Comparison of ENCODE assay signal across 9 cellular contexts in the genomic region with DNA sequence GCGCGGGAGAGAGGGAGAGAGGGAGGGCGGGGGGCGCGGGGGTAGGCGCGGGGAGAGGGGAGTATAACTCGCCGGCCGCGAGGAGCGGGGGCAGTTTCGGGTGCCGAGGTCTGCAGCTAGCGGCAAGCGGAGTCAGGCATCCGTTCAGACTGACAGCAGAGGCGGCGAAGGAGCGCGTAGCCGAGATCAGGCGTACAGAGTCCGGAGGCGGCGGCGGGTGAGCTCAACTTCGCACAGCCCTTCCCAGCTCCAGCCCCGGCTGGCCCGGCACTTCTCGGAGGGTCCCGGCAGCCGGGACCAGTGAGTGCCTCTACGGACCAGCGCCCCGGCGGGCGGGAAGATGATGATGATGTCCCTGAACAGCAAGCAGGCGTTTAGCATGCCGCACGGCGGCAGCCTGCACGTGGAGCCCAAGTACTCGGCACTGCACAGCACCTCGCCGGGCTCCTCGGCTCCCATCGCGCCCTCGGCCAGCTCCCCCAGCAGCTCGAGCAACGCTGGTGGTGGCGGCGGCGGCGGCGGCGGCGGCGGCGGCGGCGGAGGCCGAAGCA. TPM values are rescaled to one million over a fixed set of nuclear protein-coding genes. Genes with fewer than 3 reads are reported as not detected.
DNase-seq lines count a peak whose midpoint lies in the region; ATAC-seq and TF ChIP-seq lines count a peak whose summit lies in the region.
"Had no signal": no experiment of that assay in that cellular context is flagged by ENCODE, and none has a peak within 500 bp of the region (broad histone marks: within the 10 kb centered on the region; RNA-seq: fewer than 3 reads in every experiment).

A gene with protein sequence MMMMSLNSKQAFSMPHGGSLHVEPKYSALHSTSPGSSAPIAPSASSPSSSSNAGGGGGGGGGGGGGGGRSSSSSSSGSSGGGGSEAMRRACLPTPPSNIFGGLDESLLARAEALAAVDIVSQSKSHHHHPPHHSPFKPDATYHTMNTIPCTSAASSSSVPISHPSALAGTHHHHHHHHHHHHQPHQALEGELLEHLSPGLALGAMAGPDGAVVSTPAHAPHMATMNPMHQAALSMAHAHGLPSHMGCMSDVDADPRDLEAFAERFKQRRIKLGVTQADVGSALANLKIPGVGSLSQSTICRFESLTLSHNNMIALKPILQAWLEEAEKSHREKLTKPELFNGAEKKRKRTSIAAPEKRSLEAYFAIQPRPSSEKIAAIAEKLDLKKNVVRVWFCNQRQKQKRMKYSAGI (plus strand): TSS at position 93 of the 551 bp plus-strand sequence. CDS start 248 bp downstream, at position 341.

- H3K27me3 ChIP-seq in right cardiac atrium (ENCODE audit: control insufficient read depth, insufficient read depth): no peaks in the 10 kb centered on the region

- peak within 1 kb of the TSS; percentile 67 for H3K27ac Mint-ChIP-seq in activated CD4-positive, alpha-beta T cell treated with anti-CD3 and anti-CD28 coated beads, Interleukin-2, amount 10 ng/mL, durations not matched to agents 24 days and 14 days
- H3K27ac Mint-ChIP-seq in T-helper 2 cell treated with Interferon-gamma antibody and Interleukin-4, amounts not matched to agents 5 μg/mL and 100 μg/mL, for 36 hours: peak within 1 kb of the TSS; percentile 65
- peak within 1 kb of the TSS in 2 of 7 donors; percentile 17 to 51 for H3K27ac Mint-ChIP-seq in CD14-positive monocyte

- H3K4me1 ChIP-seq in right cardiac atrium (ENCODE audit: control insufficient read depth, insufficient read depth, low read length): peaks cover 3% of the 10 kb centered on the region

- peak within 1 kb of the TSS; percentile 28 for H3K4me3 Mint-ChIP-seq in activated CD4-positive, alpha-beta T cell treated with anti-CD3 and anti-CD28 coated beads, Interleukin-2, amount 10 ng/mL, durations not matched to agents 24 days and 14 days
- no peak within 1 kb of the TSS for H3K4me3 Mint-ChIP-seq in T-helper 2 cell treated with Interferon-gamma antibody and Interleukin-4, amounts not matched to agents 5 μg/mL and 100 μg/mL, for 36 hours
- peak within 1 kb of the TSS in 1 of 2 donors; percentile 80 for H3K4me3 Mint-ChIP-seq in CD14-positive monocyte

- ATAC-seq in right cardiac atrium (no peak), HG03342 (IDR thresholded peaks at IDR 0.05; ENCODE audit: unreplicated experiment) (no peak), GM19452 (IDR thresholded peaks at IDR 0.05; ENCODE audit: unreplicated experiment) (no peak)

- peaks cover 10% of the 10 kb centered on the region for H3K4me1 Mint-ChIP-seq in activated CD4-positive, alpha-beta T cell treated with anti-CD3 and anti-CD28 coated beads, Interleukin-2, amount 10 ng/mL, durations not matched to agents 24 days and 14 days
- H3K4me1 Mint-ChIP-seq in T-helper 2 cell treated with Interferon-gamma antibody and Interleukin-4, amounts not matched to agents 5 μg/mL and 100 μg/mL, for 36 hours (ENCODE audit: low read depth): peaks cover 1% of the 10 kb centered on the region
- H3K4me1 Mint-ChIP-seq in CD14-positive monocyte: no peaks in the 10 kb centered on the region

- H3K36me3 Mint-ChIP-seq in activated CD4-positive, alpha-beta T cell treated with anti-CD3 and anti-CD28 coated beads, Interleukin-2, amount 10 ng/mL, durations not matched to agents 24 days and 14 days (ENCODE audit: low read depth): peaks cover 3% of the 10 kb centered on the region
- no peaks in the 10 kb centered on the region for H3K36me3 Mint-ChIP-seq in T-helper 2 cell treated with Interferon-gamma antibody and Interleukin-4, amounts not matched to agents 5 μg/mL and 100 μg/mL, for 36 hours (ENCODE audit: low read depth)
- H3K36me3 Mint-ChIP-seq in CD14-positive monocyte: peaks cover 0 to 5% of the 10 kb centered on the region in 2 donors

- H3K9me3 Mint-ChIP-seq in activated CD4-positive, alpha-beta T cell treated with anti-CD3 and anti-CD28 coated beads, Interleukin-2, amount 10 ng/mL, durations not matched to agents 24 days and 14 days: peaks cover 23% of the 10 kb centered on the region
- no peaks in the 10 kb centered on the region for H3K9me3 Mint-ChIP-seq in T-helper 2 cell treated with Interferon-gamma antibody and Interleukin-4, amounts not matched to agents 5 μg/mL and 100 μg/mL, for 36 hours
- H3K9me3 Mint-ChIP-seq in CD14-positive monocyte: peaks cover 3 to 43% (median 23%) of the 10 kb centered on the region in 7 donors

- no peak within 1 kb of the TSS for H3K27ac ChIP-seq in right cardiac atrium (ENCODE audit: low read length)

- intact Hi-C loops in activated CD4-positive, alpha-beta T cell treated with anti-CD3 and anti-CD28 coated beads, Interleukin-2, amount 10 ng/mL, durations not matched to agents 24 days and 14 days (cut with micrococcal nuclease): no loop called here
- intact Hi-C loops in right cardiac atrium (cut with DNase I): no loop called here
- intact Hi-C loops in CD14-positive monocyte (cut with micrococcal nuclease): no loop called here

- 2% methylated on average over 64 of the region's 64 CpGs for WGBS in right cardiac atrium

- H3K9me3 ChIP-seq in right cardiac atrium (ENCODE audit: control insufficient read depth, low read length): no peaks in the 10 kb centered on the region

- H3K4me3 ChIP-seq in right cardiac atrium (ENCODE audit: low read length): peak within 1 kb of the TSS; percentile 19

- TF ChIP-seq CTCF in CD14-positive monocyte (IDR thresholded peaks at IDR 0.05): no peak

- H3K27me3 Mint-ChIP-seq in activated CD4-positive, alpha-beta T cell treated with anti-CD3 and anti-CD28 coated beads, Interleukin-2, amount 10 ng/mL, durations not matched to agents 24 days and 14 days: peaks cover 81% of the 10 kb centered on the region
- H3K27me3 Mint-ChIP-seq in T-helper 2 cell treated with Interferon-gamma antibody and Interleukin-4, amounts not matched to agents 5 μg/mL and 100 μg/mL, for 36 hours (ENCODE audit: low read depth): peaks cover 84% of the 10 kb centered on the region
- peaks cover 81 to 95% (median 89%) of the 10 kb centered on the region in 3 donors for H3K27me3 Mint-ChIP-seq in CD14-positive monocyte (ENCODE audit: low read depth in 3 of 3)

- DNase-seq in activated CD4-positive, alpha-beta T cell treated with anti-CD3 and anti-CD28 coated beads, Interleukin-2, amount 10 ng/mL, durations not matched to agents 24 days and 14 days: peak; percentile 61
- DNase-seq in activated CD4-positive, alpha-beta T cell treated with anti-CD3 and anti-CD28 coated beads for 1 hour: no peak
- no peak for DNase-seq in T-helper 2 cell treated with Interferon-gamma antibody and Interleukin-4, amounts not matched to agents 5 μg/mL and 100 μg/mL, for 36 hours (ENCODE audit: low spot score)
- DNase-seq in right cardiac atrium (peak in 1 of 3 donors; percentile 41), CD14-positive monocyte (ENCODE audit: low spot score) (no peak)
- DNase-seq in stimulated activated CD8-positive, alpha-beta memory T cell treated with anti-CD3 and anti-CD28 coated beads, Interleukin-4, amount 100 ng/mL, for 48 hours: peak; percentile 41

RNA-seq across cellular contexts. Expression of the gene that starts here (rescaled TPM):
- not detected in 2 replicates for total RNA-seq in activated CD4-positive, alpha-beta T cell treated with anti-CD3 and anti-CD28 coated beads, Interleukin-2, amount 10 ng/mL, durations not matched to agents 24 days and 14 days
- not detected for total RNA-seq in right cardiac atrium
- not detected for polyA plus RNA-seq in right cardiac atrium
- polyA plus RNA-seq in CD14-positive monocyte: not detected
- total RNA-seq: mononuclear cell had no signal

Comparison
In these comparisons a context has a peak if more than half of its experiments do, and no peak if none do; other contexts are left out.
1. Peak in DNase-seq in activated CD4-positive, alpha-beta T cell treated with anti-CD3 and anti-CD28 coated beads, Interleukin-2, amount 10 ng/mL, durations not matched to agents 24 days and 14 days; RNA of the gene not detected or under 1 TPM.